In the genomic region with DNA sequence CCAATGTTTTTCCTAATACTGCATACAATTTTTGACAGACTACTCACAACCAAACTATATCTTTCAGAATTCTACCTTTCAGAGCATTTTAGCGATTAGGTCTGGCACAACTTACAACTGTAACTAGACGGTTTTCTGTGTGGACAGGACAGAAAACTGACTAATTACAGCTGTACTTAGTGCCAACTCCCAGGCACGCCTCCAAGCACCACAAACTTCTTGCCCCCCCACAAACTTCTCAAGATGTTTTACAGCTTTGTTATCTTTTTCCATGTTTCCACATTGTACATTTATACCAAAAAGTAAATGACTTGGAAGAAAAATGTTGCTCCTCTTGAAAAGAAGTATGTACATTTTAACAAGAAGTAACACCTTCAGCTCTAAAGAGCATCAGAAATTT, we compare ENCODE assay signal across 29 cellular contexts. TPM values are rescaled to one million over a fixed set of nuclear protein-coding genes. Genes with fewer than 3 reads are reported as not detected.
DNase-seq lines count a peak whose midpoint lies in the region; ATAC-seq lines count a peak whose summit lies in the region.
"Had no signal": no experiment of that assay in that cellular context is flagged by ENCODE, and none has a peak within 500 bp of the region (broad histone marks: within the 10 kb centered on the region; RNA-seq: fewer than 3 reads in every experiment).

No MANE protein-coding gene starts in this region.

- DNase-seq in activated naive CD8-positive, alpha-beta T cell treated with anti-CD3 and anti-CD28 coated beads, Interleukin-2, amount 50 U/mL, for 24 hours = no peak
- DNase-seq in activated naive CD8-positive, alpha-beta T cell treated with anti-CD3 and anti-CD28 coated beads for 36 hours = no peak
- DNase-seq in MG63 = peak; percentile 5
- DNase-seq in fibroblast of gingiva (ENCODE audit: low read depth) = peak; percentile 11
- no peak for DNase-seq in stimulated activated naive CD4-positive, alpha-beta T cell (lab: John Stamatoyannopoulos, UW)
- DNase-seq in activated CD4-positive, alpha-beta T cell treated with anti-CD3 and anti-CD28 coated beads, Interleukin-2, amount 10 ng/mL, durations not matched to agents 7 days and 5 days = no peak
- DNase-seq: activated naive CD4-positive, alpha-beta T cell; activated T-cell treated with anti-CD3 and anti-CD28 coated beads, Interleukin-2, amount 50 U/mL, for 48 hours; DMS153; dorsolateral prefrontal cortex; esophagus squamous epithelium; H9; immature natural killer cell; left cardiac atrium; naive thymus-derived CD4-positive, alpha-beta T cell; NCI-H1105; NCI-H187; NCI-H2171; occipital lobe; stimulated activated CD4-positive, alpha-beta T cell treated with anti-CD3 and anti-CD28 coated beads, Interleukin-15, amount 100 ng/mL, for 24 hours; upper lobe of right lung had no signal

- H3K4me3 Mint-ChIP-seq in activated naive CD8-positive, alpha-beta T cell treated with anti-CD3 and anti-CD28 coated beads, Interleukin-2, amount 50 U/mL, for 24 hours = no peak overlapping the region
- H3K4me3 Mint-ChIP-seq in activated naive CD8-positive, alpha-beta T cell treated with anti-CD3 and anti-CD28 coated beads for 36 hours = no peak overlapping the region
- H3K4me3 Mint-ChIP-seq in activated CD4-positive, alpha-beta T cell treated with anti-CD3 and anti-CD28 coated beads, Interleukin-2, amount 10 ng/mL, durations not matched to agents 7 days and 5 days = no peak overlapping the region
- H3K4me3 Mint-ChIP-seq: B cell; brain; H9; immature natural killer cell; naive thymus-derived CD4-positive, alpha-beta T cell; stimulated activated memory B cell treated with anti-CD40 and anti-IgM and Interleukin-4, amounts not matched to agents 10 μg/mL and 1 μg/mL and 100 μg/mL, for 72 hours; WTC11 had no signal

- no peaks in the 10 kb centered on the region for H3K9me3 Mint-ChIP-seq in activated naive CD8-positive, alpha-beta T cell treated with anti-CD3 and anti-CD28 coated beads, Interleukin-2, amount 50 U/mL, for 24 hours
- peaks cover 16% of the 10 kb centered on the region for H3K9me3 Mint-ChIP-seq in activated naive CD8-positive, alpha-beta T cell treated with anti-CD3 and anti-CD28 coated beads for 36 hours
- H3K9me3 Mint-ChIP-seq in activated CD4-positive, alpha-beta T cell treated with anti-CD3 and anti-CD28 coated beads, Interleukin-2, amount 10 ng/mL, durations not matched to agents 7 days and 5 days = peaks cover 2% of the 10 kb centered on the region
- H3K9me3 Mint-ChIP-seq: H9, immature natural killer cell, WTC11 had no signal

- peaks cover 51% of the 10 kb centered on the region for H3K36me3 Mint-ChIP-seq in activated naive CD8-positive, alpha-beta T cell treated with anti-CD3 and anti-CD28 coated beads, Interleukin-2, amount 50 U/mL, for 24 hours (ENCODE audit: low read depth)
- peaks cover 72% of the 10 kb centered on the region for H3K36me3 Mint-ChIP-seq in activated naive CD8-positive, alpha-beta T cell treated with anti-CD3 and anti-CD28 coated beads for 36 hours
- peaks cover 22% of the 10 kb centered on the region for H3K36me3 Mint-ChIP-seq in activated CD4-positive, alpha-beta T cell treated with anti-CD3 and anti-CD28 coated beads, Interleukin-2, amount 10 ng/mL, durations not matched to agents 7 days and 5 days (ENCODE audit: low read depth)
- H3K36me3 Mint-ChIP-seq: WTC11 had no signal

- CTCF ChIA-PET in activated CD4-positive, alpha-beta T cell treated with anti-CD3 and anti-CD28 coated beads, Interleukin-2, amount 10 ng/mL, durations not matched to agents 7 days and 5 days (lab: Charles Lee) = no interaction called here

- POLR2A ChIA-PET in activated CD4-positive, alpha-beta T cell treated with anti-CD3 and anti-CD28 coated beads, Interleukin-2, amount 10 ng/mL, durations not matched to agents 7 days and 5 days (lab: Charles Lee) = no interaction called here

- H3K36me3 ChIP-seq in MG63 = no peaks in the 10 kb centered on the region; the same call in 1 of the 2 replicates
- H3K36me3 ChIP-seq: esophagus squamous epithelium, upper lobe of right lung had no signal

- H3K4me3 ChIP-seq in MG63 = no peak overlapping the region
- H3K4me3 ChIP-seq: A549, dorsolateral prefrontal cortex, esophagus squamous epithelium, lung, upper lobe of right lung had no signal

- ATAC-seq in activated naive CD8-positive, alpha-beta T cell treated with anti-CD3 and anti-CD28 coated beads, Interleukin-2, amount 50 U/mL, for 24 hours = no peak
- no peak for ATAC-seq in HG03039 (IDR thresholded peaks at IDR 0.05; ENCODE audit: unreplicated experiment)
- ATAC-seq in GM19035 (IDR thresholded peaks at IDR 0.05; ENCODE audit: unreplicated experiment) = no peak
- ATAC-seq: A549; naive thymus-derived CD4-positive, alpha-beta T cell; stimulated activated memory B cell treated with anti-CD40 and anti-IgM and Interleukin-4, amounts not matched to agents 10 μg/mL and 1 μg/mL and 100 μg/mL, for 72 hours; upper lobe of right lung; WTC11 had no signal

- peak overlapping the region; percentile 13 for H3K27ac Mint-ChIP-seq in activated naive CD8-positive, alpha-beta T cell treated with anti-CD3 and anti-CD28 coated beads, Interleukin-2, amount 50 U/mL, for 24 hours
- H3K27ac Mint-ChIP-seq in activated naive CD8-positive, alpha-beta T cell treated with anti-CD3 and anti-CD28 coated beads for 36 hours = no peak overlapping the region
- no peak overlapping the region for H3K27ac Mint-ChIP-seq in activated CD4-positive, alpha-beta T cell treated with anti-CD3 and anti-CD28 coated beads, Interleukin-2, amount 10 ng/mL, durations not matched to agents 7 days and 5 days
- H3K27ac Mint-ChIP-seq: brain; H9; stimulated activated memory B cell treated with anti-CD40 and anti-IgM and Interleukin-4, amounts not matched to agents 10 μg/mL and 1 μg/mL and 100 μg/mL, for 72 hours; WTC11 had no signal

- H3K4me1 Mint-ChIP-seq in activated naive CD8-positive, alpha-beta T cell treated with anti-CD3 and anti-CD28 coated beads, Interleukin-2, amount 50 U/mL, for 24 hours = peaks cover 72% of the 10 kb centered on the region
- H3K4me1 Mint-ChIP-seq in activated naive CD8-positive, alpha-beta T cell treated with anti-CD3 and anti-CD28 coated beads for 36 hours = peaks cover 78% of the 10 kb centered on the region
- H3K4me1 Mint-ChIP-seq in activated CD4-positive, alpha-beta T cell treated with anti-CD3 and anti-CD28 coated beads, Interleukin-2, amount 10 ng/mL, durations not matched to agents 7 days and 5 days = peaks cover 56% of the 10 kb centered on the region
- H3K4me1 Mint-ChIP-seq: brain, H9, WTC11 had no signal

- no peaks in the 10 kb centered on the region for H3K27me3 ChIP-seq in MG63
- H3K27me3 ChIP-seq: dorsolateral prefrontal cortex, esophagus squamous epithelium, upper lobe of right lung had no signal

- no peaks in the 10 kb centered on the region for H3K27me3 Mint-ChIP-seq in activated naive CD8-positive, alpha-beta T cell treated with anti-CD3 and anti-CD28 coated beads, Interleukin-2, amount 50 U/mL, for 24 hours
- no peaks in the 10 kb centered on the region for H3K27me3 Mint-ChIP-seq in activated naive CD8-positive, alpha-beta T cell treated with anti-CD3 and anti-CD28 coated beads for 36 hours
- no peaks in the 10 kb centered on the region for H3K27me3 Mint-ChIP-seq in activated CD4-positive, alpha-beta T cell treated with anti-CD3 and anti-CD28 coated beads, Interleukin-2, amount 10 ng/mL, durations not matched to agents 7 days and 5 days
- H3K27me3 Mint-ChIP-seq: B cell; brain; naive thymus-derived CD4-positive, alpha-beta T cell; stimulated activated memory B cell treated with anti-CD40 and anti-IgM and Interleukin-4, amounts not matched to agents 10 μg/mL and 1 μg/mL and 100 μg/mL, for 72 hours had no signal

- H3K9me3 ChIP-seq in MG63 = no peaks in the 10 kb centered on the region
- H3K9me3 ChIP-seq: A549, esophagus squamous epithelium, upper lobe of right lung had no signal

RNA-seq across cellular contexts. Expression of gene LYST, which starts 13.8 kb away (rescaled TPM):
- 10 to 100 TPM; 63.8 to 76.2 TPM for total RNA-seq in activated naive CD8-positive, alpha-beta T cell treated with anti-CD3 and anti-CD28 coated beads for 36 hours
- 7.0 and 7.8 TPM in 2 replicates for total RNA-seq in MG63 (2014; rRNA removed; shearing (Covaris generic); ENCODE audit: low replicate concordance)
- 10 to 100 TPM; 24.7 to 26.8 TPM for total RNA-seq in activated CD4-positive, alpha-beta T cell treated with anti-CD3 and anti-CD28 coated beads, Interleukin-2, amount 10 ng/mL, durations not matched to agents 7 days and 5 days

Comparison
In these comparisons a context has a peak if more than half of its experiments do, and no peak if none do; other contexts are left out.
1. DNase-seq: peak in MG63 (single experiment) and fibroblast of gingiva (single experiment); none in activated naive CD8-positive, alpha-beta T cell treated with anti-CD3 and anti-CD28 coated beads, Interleukin-2, amount 50 U/mL, for 24 hours (single experiment), activated naive CD8-positive, alpha-beta T cell treated with anti-CD3 and anti-CD28 coated beads for 36 hours (single experiment), stimulated activated naive CD4-positive, alpha-beta T cell (0 of 6) and activated CD4-positive, alpha-beta T cell treated with anti-CD3 and anti-CD28 coated beads, Interleukin-2, amount 10 ng/mL, durations not matched to agents 7 days and 5 days (single experiment).